ENCODE assay signal across 8 cellular contexts in the genomic region with DNA sequence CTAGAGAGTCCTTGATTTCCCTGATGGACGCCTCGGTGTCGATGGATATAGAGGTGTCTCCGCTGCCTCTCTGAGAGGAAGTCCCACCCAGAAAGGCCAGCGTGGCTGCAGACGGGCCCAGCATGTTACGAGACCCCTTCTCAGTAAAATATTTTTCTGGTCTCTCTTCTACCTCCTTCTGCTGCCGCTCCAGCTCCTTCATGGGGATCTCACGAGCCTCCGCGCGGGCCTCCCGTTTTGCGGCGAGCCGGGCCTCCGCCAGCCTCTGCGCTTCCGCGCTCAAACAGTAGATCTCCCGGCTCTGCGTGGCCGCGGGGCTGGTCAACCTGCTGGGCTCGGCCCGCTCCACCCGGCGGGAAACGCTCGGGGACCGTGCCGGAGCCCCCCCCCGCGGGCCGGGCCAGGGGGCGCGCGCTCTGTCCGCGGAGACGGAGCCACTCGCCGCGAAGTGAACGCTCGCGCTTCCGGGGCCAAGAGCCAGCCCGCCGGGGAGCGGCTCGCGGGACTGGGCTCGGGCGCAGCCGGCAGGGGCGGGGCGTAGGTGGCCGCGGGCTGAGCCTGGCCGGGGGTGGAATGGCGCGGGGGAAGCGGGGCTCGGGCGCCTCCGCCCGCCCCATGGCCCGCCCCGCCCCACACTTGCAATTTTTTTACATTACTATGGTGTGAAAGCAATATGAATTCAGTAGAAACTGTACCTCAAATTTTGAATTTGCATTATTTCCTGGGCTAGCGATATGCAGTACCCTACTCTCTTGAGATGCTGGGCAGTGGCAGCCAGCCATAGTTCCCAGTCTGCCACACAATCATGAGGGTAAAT. TPM values are rescaled to one million over a fixed set of nuclear protein-coding genes. Genes with fewer than 3 reads are reported as not detected.
DNase-seq lines count a peak whose midpoint lies in the region; ATAC-seq and TF ChIP-seq lines count a peak whose summit lies in the region.

No MANE protein-coding gene starts in this region.

- no peaks in the 10 kb centered on the region for H3K9me3 ChIP-seq in OCI-LY3 (ENCODE audit: insufficient read depth, low read length)

- H3K4me3 Mint-ChIP-seq in CD14-positive monocyte (peak overlapping the region; percentile 78 to 86), nephron (peak overlapping the region; percentile 83 to 93 (median 89))

- peak overlapping the region; percentile 95 for H2AFZ ChIP-seq in OCI-LY3 (ENCODE audit: low read depth, low read length)

- DNase-seq in CD14-positive monocyte (ENCODE audit: low spot score) (peak; percentile 55), fibroblast of pulmonary artery (ENCODE audit: low read depth) (peak; percentile 66)
- peak; percentile 35 to 52 for DNase-seq in activated T-helper 1 cell treated with anti-CD3 and anti-CD28 coated beads, Interleukin-2, amount 50 U/mL, for 16 hours (ENCODE audit: low read depth in 1 of 2, low spot score in 1 of 2)
- DNase-seq in stimulated activated naive CD8-positive, alpha-beta T cell treated with anti-CD3 and anti-CD28 coated beads, Interleukin-15, Interleukin-2, amounts not matched to agents 100 U/mL and 50 U/mL, for 24 hours = peak; percentile 71

- peak overlapping the region in 2 of 7 donors; percentile 6 to 84 for H3K27ac Mint-ChIP-seq in CD14-positive monocyte
- H3K27ac Mint-ChIP-seq in nephron = peak overlapping the region; percentile 47 to 85 (median 69)

- H4K20me1 ChIP-seq in OCI-LY3 (ENCODE audit: insufficient read depth, low read length) = no peaks in the 10 kb centered on the region

- no peaks in the 10 kb centered on the region for H3K79me2 ChIP-seq in OCI-LY3 (ENCODE audit: low read length)

- peaks cover 0 to 9% of the 10 kb centered on the region in 2 donors for H3K36me3 Mint-ChIP-seq in CD14-positive monocyte
- H3K36me3 Mint-ChIP-seq in nephron (ENCODE audit: low read depth) = peaks cover 20% of the 10 kb centered on the region

- TF ChIP-seq CTCF in CD14-positive monocyte (IDR thresholded peaks at IDR 0.05) = no peak
- no peak for TF ChIP-seq CTCF in OCI-LY3 (IDR thresholded peaks at IDR 0.05; ENCODE audit: low read depth, low read length)
- TF ChIP-seq CTCF in fibroblast of pulmonary artery (IDR thresholded peaks at IDR 0.05; ENCODE audit: low read length, missing control alignments) = no peak
- no peak for TF ChIP-seq CTCF in nephron (IDR thresholded peaks at IDR 0.05; ENCODE audit: unreplicated experiment in 3 of 3)

- peaks cover 1 to 4% (median 2%) of the 10 kb centered on the region in 3 donors for H3K27me3 Mint-ChIP-seq in CD14-positive monocyte (ENCODE audit: low read depth in 3 of 3)
- no peaks in the 10 kb centered on the region for H3K27me3 Mint-ChIP-seq in nephron (ENCODE audit: low read depth)

- H3K4me1 Mint-ChIP-seq in CD14-positive monocyte = peaks cover 14% of the 10 kb centered on the region
- H3K4me1 Mint-ChIP-seq in nephron = no peaks in the 10 kb centered on the region

- TF ChIP-seq POLR2A in GM19193 (IDR thresholded peaks at IDR 0.05; ENCODE audit: extremely low read depth, insufficient read depth, insufficient read length) = peak; percentile 59

- H3K9ac ChIP-seq in OCI-LY3 (ENCODE audit: low read length) = peak overlapping the region; percentile 68

- H3K9me3 Mint-ChIP-seq in CD14-positive monocyte (peaks cover 23 to 43% (median 32%) of the 10 kb centered on the region in 7 donors), nephron (peaks cover 38% of the 10 kb centered on the region)

- H3K36me3 ChIP-seq in OCI-LY3 (replicated peaks; ENCODE audit: low read depth, low read length) = no peaks in the 10 kb centered on the region

- intact Hi-C loops in CD14-positive monocyte (cut with micrococcal nuclease) = no loop called here

- peak; percentile 61 for ATAC-seq in HG03378 (IDR thresholded peaks at IDR 0.05; ENCODE audit: unreplicated experiment)
- ATAC-seq in stimulated activated naive CD8-positive, alpha-beta T cell treated with anti-CD3 and anti-CD28 coated beads, Interleukin-15, Interleukin-2, amounts not matched to agents 100 U/mL and 50 U/mL, for 24 hours = peak; percentile 87

- peaks cover 19% of the 10 kb centered on the region for H3K4me1 ChIP-seq in OCI-LY3 (ENCODE audit: low read length)

- H3K4me3 ChIP-seq in OCI-LY3 (ENCODE audit: low read length) = peak overlapping the region; percentile 82
- peak overlapping the region; percentile 60 for H3K4me3 ChIP-seq in fibroblast of pulmonary artery (replicated peaks; ENCODE audit: low read depth, low read length)

- no peaks in the 10 kb centered on the region; the same call in 1 of the 2 replicates for H3K27me3 ChIP-seq in OCI-LY3 (ENCODE audit: low read depth, low read length)

- H3K27ac ChIP-seq in OCI-LY3 (ENCODE audit: low read length) = no peak overlapping the region

- H3K4me2 ChIP-seq in OCI-LY3 (ENCODE audit: low read length) = peak overlapping the region; percentile 82

RNA-seq across cellular contexts. Expression of a gene that starts 10.2 kb away (rescaled TPM):
- under 1 TPM in 1 of 2 donors, not detected in 1; 0.14 TPM for polyA plus RNA-seq in CD14-positive monocyte
